In the genomic region with DNA sequence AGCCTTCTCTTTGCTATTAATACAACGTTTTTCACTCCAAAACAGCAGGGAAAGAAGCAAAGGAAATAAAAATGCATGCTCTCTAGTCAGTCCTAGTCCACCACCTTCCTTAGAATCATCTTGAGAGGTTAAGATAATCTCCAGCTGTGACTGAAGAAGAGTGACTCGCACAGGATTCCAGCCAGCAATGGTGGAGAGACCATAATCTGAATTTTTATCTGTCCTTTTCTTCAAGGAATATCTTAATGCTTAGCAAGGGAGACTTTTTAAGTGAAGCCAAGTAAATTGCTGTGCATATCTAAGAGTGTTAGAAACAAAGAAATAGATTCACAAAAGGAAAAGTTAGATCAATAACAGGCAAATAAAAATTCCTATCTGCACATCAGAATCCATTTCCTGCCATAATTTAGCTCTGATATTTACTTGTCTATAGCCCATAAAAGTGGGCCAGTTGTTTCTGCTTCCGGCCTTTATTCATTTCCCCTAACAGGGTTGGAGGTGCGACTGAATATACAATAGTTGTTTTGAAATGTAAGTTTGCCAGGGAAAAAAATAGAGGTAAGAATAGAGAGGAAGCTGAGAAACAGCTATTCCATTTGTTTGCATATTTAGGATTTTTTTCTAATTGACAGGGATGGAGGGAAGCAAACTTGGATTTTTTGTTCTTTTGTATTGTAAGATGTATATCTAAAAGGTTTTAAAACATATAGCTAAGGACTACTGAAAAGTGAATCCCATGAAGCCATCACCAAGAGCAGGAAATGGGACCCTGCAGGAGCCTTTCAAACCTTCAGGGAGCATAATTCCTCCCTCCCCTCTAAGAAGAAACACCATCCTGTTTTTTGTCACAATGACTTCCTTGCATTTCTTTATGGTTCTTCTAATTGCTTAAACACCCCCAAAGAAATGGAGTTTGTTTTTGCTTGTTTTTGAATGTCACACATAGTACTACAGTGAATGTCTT, we compare ENCODE assay signal across 15 cellular contexts.
DNase-seq lines count a peak whose midpoint lies in the region; ATAC-seq and TF ChIP-seq lines count a peak whose summit lies in the region.
"Had no signal": no experiment of that assay in that cellular context is flagged by ENCODE, and none has a peak within 500 bp of the region (broad histone marks: within the 10 kb centered on the region; RNA-seq: fewer than 3 reads in every experiment).

No MANE protein-coding gene starts in this region.

- H3K4me3 ChIP-seq in AG10803 (ENCODE audit: low read length): no peak overlapping the region
- H3K4me3 ChIP-seq: dorsolateral prefrontal cortex had no signal

- H3K4me3 Mint-ChIP-seq in WTC11 (peak overlapping the region; percentile 43), immature natural killer cell (no peak overlapping the region)
- H3K4me3 Mint-ChIP-seq: stimulated activated effector memory CD8-positive, alpha-beta T cell treated with anti-CD3 and anti-CD28 coated beads, Interleukin-12 subunit alpha, Interleukin-12 subunit beta, amount 100 ng/mL, for 72 hours; T-helper 2 cell treated with Interferon-gamma antibody and Interleukin-4, amounts not matched to agents 5 μg/mL and 100 μg/mL, for 36 hours had no signal

- H3K27me3 Mint-ChIP-seq in WTC11 (ENCODE audit: low read depth) (no peaks in the 10 kb centered on the region), immature natural killer cell (ENCODE audit: low read depth in 3 of 3) (no peaks in the 10 kb centered on the region)

- CTCF ChIA-PET in WTC11 (lab: Charles Lee): interaction anchor here (0.7 to 1.1 kb wide), 6 partner anchors 23 to 360 kb away, joined by 3 to 4 read pairs (median 3); no protein-coding TSS in a partner anchor

- peaks cover 12% of the 10 kb centered on the region for H3K9me3 Mint-ChIP-seq in WTC11
- no peaks in the 10 kb centered on the region for H3K9me3 Mint-ChIP-seq in immature natural killer cell
- H3K9me3 Mint-ChIP-seq: stimulated activated effector memory CD8-positive, alpha-beta T cell treated with anti-CD3 and anti-CD28 coated beads, Interleukin-12 subunit alpha, Interleukin-12 subunit beta, amount 100 ng/mL, for 72 hours; T-helper 2 cell treated with Interferon-gamma antibody and Interleukin-4, amounts not matched to agents 5 μg/mL and 100 μg/mL, for 36 hours had no signal

- H3K27ac Mint-ChIP-seq in WTC11 (peak overlapping the region; percentile 99), immature natural killer cell (peak overlapping the region in 4 of 6 donors; percentile 1 to 48 (median 26))
- H3K27ac Mint-ChIP-seq: stimulated activated effector memory CD8-positive, alpha-beta T cell treated with anti-CD3 and anti-CD28 coated beads, Interleukin-12 subunit alpha, Interleukin-12 subunit beta, amount 100 ng/mL, for 72 hours; T-helper 2 cell treated with Interferon-gamma antibody and Interleukin-4, amounts not matched to agents 5 μg/mL and 100 μg/mL, for 36 hours had no signal

- peak; percentile 30 for DNase-seq in AG10803 (ENCODE audit: low read depth)
- DNase-seq in HT1080 (ENCODE audit: low read depth): peak; percentile 21
- no peak for DNase-seq in WTC11 (ENCODE audit: low spot score)
- no peak for DNase-seq in immature natural killer cell
- no peak for DNase-seq in 8988T
- DNase-seq in A172 (ENCODE audit: low spot score): no peak
- DNase-seq in foreskin melanocyte: no peak
- no peak for DNase-seq in KG1 (lab: John Stamatoyannopoulos, UW)
- DNase-seq: activated CD4-positive, alpha-beta T cell treated with anti-CD3 and anti-CD28 coated beads, Interleukin-2, amount 50 U/mL, for 1 hour; dorsolateral prefrontal cortex; NCI-H2171 treated with DMSO at 0.1 percent for 48 hours; stimulated activated CD4-positive, alpha-beta T cell treated with anti-CD3 and anti-CD28 coated beads, Interleukin-4, amount 100 ng/mL, for 24 hours had no signal

- POLR2A ChIA-PET in WTC11 (lab: Charles Lee): no interaction called here

- H3K36me3 Mint-ChIP-seq in WTC11 (peaks cover 33% of the 10 kb centered on the region), immature natural killer cell (peaks cover 16 to 37% (median 23%) of the 10 kb centered on the region in 3 donors)

- H3K4me1 Mint-ChIP-seq in WTC11 (peaks cover 54% of the 10 kb centered on the region), immature natural killer cell (no peaks in the 10 kb centered on the region)
- H3K4me1 Mint-ChIP-seq: stimulated activated effector memory CD8-positive, alpha-beta T cell treated with anti-CD3 and anti-CD28 coated beads, Interleukin-12 subunit alpha, Interleukin-12 subunit beta, amount 100 ng/mL, for 72 hours had no signal

- ATAC-seq in WTC11: peak; percentile 85
- ATAC-seq: sciatic nerve; stimulated activated effector memory CD8-positive, alpha-beta T cell treated with anti-CD3 and anti-CD28 coated beads, Interleukin-12 subunit alpha, Interleukin-12 subunit beta, amount 100 ng/mL, for 72 hours had no signal

- no peak for TF ChIP-seq CTCF in AG10803 (conservative IDR thresholded peaks at IDR 0.05; ENCODE audit: low read length)
- no peak for TF ChIP-seq CTCF in WTC11 (IDR thresholded peaks at IDR 0.05)

TF ChIP-seq in WTC11, 78 proteins besides CTCF, POLR2A, EP300 and RAD21:
- no peak for TF ChIP-seq CREB1 (CRISPR knock-in tag; IDR thresholded peaks at IDR 0.05)
- TF ChIP-seq, protein P1, sequence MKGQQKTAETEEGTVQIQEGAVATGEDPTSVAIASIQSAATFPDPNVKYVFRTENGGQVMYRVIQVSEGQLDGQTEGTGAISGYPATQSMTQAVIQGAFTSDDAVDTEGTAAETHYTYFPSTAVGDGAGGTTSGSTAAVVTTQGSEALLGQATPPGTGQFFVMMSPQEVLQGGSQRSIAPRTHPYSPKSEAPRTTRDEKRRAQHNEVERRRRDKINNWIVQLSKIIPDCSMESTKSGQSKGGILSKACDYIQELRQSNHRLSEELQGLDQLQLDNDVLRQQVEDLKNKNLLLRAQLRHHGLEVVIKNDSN (CRISPR knock-in tag; IDR thresholded peaks at IDR 0.05): no peak
- TF ChIP-seq, protein P2, sequence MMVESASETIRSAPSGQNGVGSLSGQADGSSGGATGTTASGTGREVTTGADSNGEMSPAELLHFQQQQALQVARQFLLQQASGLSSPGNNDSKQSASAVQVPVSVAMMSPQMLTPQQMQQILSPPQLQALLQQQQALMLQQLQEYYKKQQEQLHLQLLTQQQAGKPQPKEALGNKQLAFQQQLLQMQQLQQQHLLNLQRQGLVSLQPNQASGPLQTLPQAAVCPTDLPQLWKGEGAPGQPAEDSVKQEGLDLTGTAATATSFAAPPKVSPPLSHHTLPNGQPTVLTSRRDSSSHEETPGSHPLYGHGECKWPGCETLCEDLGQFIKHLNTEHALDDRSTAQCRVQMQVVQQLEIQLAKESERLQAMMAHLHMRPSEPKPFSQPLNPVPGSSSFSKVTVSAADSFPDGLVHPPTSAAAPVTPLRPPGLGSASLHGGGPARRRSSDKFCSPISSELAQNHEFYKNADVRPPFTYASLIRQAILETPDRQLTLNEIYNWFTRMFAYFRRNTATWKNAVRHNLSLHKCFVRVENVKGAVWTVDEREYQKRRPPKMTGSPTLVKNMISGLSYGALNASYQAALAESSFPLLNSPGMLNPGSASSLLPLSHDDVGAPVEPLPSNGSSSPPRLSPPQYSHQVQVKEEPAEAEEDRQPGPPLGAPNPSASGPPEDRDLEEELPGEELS (CRISPR knock-in tag; IDR thresholded peaks at IDR 0.05): peak; percentile 60; the same call in 1 of the 2 replicates

Comparison
In these comparisons a context has a peak if more than half of its experiments do, and no peak if none do; other contexts are left out.
1. DNase-seq: peak in AG10803 (single experiment) and HT1080 (single experiment); none in WTC11 (single experiment), immature natural killer cell (0 of 3), 8988T (single experiment), A172 (single experiment), foreskin melanocyte (single experiment) and KG1 (single experiment).